ENCODE assay signal across 15 cellular contexts in the genomic region with DNA sequence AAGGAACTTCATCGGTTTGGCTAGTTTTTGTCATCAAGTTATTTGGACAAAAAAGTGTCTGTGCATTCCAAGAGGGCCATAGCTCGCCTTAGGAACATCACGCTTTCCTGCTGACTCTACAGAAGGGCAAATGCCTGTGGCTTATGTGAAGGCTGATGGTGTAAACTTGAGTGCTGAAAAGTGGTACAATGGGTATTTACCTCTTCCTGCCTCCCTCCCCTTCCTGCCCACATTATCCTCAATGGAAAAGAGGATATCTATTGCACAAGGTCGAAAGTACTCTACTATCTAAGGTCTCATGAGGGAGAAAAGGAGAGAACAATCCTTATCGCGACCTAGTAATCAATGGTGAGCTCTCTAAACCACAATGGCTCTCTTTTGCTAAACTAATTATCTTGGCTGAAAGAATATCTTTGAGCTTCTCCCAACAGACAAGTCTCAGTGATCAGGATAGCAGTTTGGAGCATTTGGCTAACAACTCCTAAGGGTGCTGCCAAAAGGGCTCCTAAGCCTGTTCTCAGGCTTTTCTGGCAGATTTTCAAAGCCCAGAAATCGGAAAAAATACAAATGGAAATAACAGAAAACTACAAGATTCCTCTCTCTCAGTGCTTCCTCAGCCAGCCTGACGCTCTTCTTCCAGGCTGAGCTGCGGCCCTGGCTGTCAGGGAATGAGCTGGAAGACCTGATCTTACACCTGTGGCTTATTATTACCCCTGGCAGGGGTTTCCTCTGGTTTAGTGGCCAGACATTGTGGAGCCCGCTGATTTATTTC. TPM values are rescaled to one million over a fixed set of nuclear protein-coding genes. Genes with fewer than 3 reads are reported as not detected.
A peak's percentile ranks its signal among the peaks of the same experiment; 100 is the strongest.
DNase-seq lines count a peak whose midpoint lies in the region; ATAC-seq and TF ChIP-seq lines count a peak whose summit lies in the region.
"Had no signal": no experiment of that assay in that cellular context is flagged by ENCODE, and none has a peak within 500 bp of the region (broad histone marks: within the 10 kb centered on the region; RNA-seq: fewer than 3 reads in every experiment).

No MANE protein-coding gene starts in this region.

- BruUV-seq in PC-9 (replicated peaks; lab: Mats Ljungman, UMichigan), result no TSS peak

- H3K18ac ChIP-seq in trophoblast cell (ENCODE audit: low read length), result no peak overlapping the region

- no peak overlapping the region for H2BK120ac ChIP-seq in trophoblast cell (ENCODE audit: insufficient read depth, low read length, poor library complexity)

- intact Hi-C loops in PC-9 (cut with micrococcal nuclease; ENCODE audit: unreplicated experiment), result no loop called here

- no peaks in the 10 kb centered on the region for H3K27me3 ChIP-seq in trophoblast cell (ENCODE audit: insufficient read depth, low read length)
- H3K27me3 ChIP-seq in PC-9 (ENCODE audit: insufficient read depth, low read depth), result no peaks in the 10 kb centered on the region
- H3K27me3 ChIP-seq: pancreas had no signal

- no peaks in the 10 kb centered on the region for H3F3A ChIP-seq in PC-9 (ENCODE audit: insufficient read depth, low read depth)

- no peak overlapping the region for H3K4me2 ChIP-seq in trophoblast cell (ENCODE audit: low read length)
- H3K4me2 ChIP-seq in PC-9, result no peak overlapping the region

- H3K9me2 ChIP-seq in PC-9 (ENCODE audit: insufficient read depth), result no peaks in the 10 kb centered on the region

- no peak overlapping the region for H4K91ac ChIP-seq in trophoblast cell (ENCODE audit: low read depth, low read length)

- POLR2A ChIA-PET in WTC11 (lab: Charles Lee) (no interaction called here), GM10248 (lab: Yijun Ruan, JAX) (no interaction called here), PC-9 (lab: Charles Lee; ENCODE audit: unreplicated experiment) (no interaction called here)

- H3K9me3 Mint-ChIP-seq in WTC11, result no peaks in the 10 kb centered on the region
- H3K9me3 Mint-ChIP-seq: stimulated activated naive CD8-positive, alpha-beta T cell treated with anti-CD3 and anti-CD28 coated beads, Interleukin-15, amount 100 ng/mL, for 72 hours had no signal

- H4K8ac ChIP-seq in trophoblast cell (ENCODE audit: low read depth, low read length), result no peak overlapping the region

- ATAC-seq in WTC11 (no peak), HG03565 (IDR thresholded peaks at IDR 0.05; ENCODE audit: unreplicated experiment) (no peak)
- ATAC-seq: pancreas; stimulated activated naive CD8-positive, alpha-beta T cell treated with anti-CD3 and anti-CD28 coated beads, Interleukin-15, amount 100 ng/mL, for 72 hours had no signal

- no peak overlapping the region for H3K4me3 Mint-ChIP-seq in WTC11
- H3K4me3 Mint-ChIP-seq: stimulated activated naive CD8-positive, alpha-beta T cell treated with anti-CD3 and anti-CD28 coated beads, Interleukin-15, amount 100 ng/mL, for 72 hours had no signal

- H3K23ac ChIP-seq in trophoblast cell (ENCODE audit: low read length), result no peak overlapping the region

- no peak overlapping the region for H3K27ac ChIP-seq in trophoblast cell (ENCODE audit: low read depth, low read length)
- no peak overlapping the region for H3K27ac ChIP-seq in PC-9
- H3K27ac ChIP-seq: C4-2B, pancreas had no signal

- H2BK12ac ChIP-seq in trophoblast cell (ENCODE audit: low read length), result no peak overlapping the region

- no peak overlapping the region for H3K4me3 ChIP-seq in trophoblast cell (ENCODE audit: low read depth, low read length)
- H3K4me3 ChIP-seq in PC-9, result no peak overlapping the region
- H3K4me3 ChIP-seq: pancreas had no signal

- H3K4ac ChIP-seq in trophoblast cell (ENCODE audit: low read depth, low read length), result no peak overlapping the region

- H4K20me1 ChIP-seq in PC-9 (ENCODE audit: insufficient read depth), result no peaks in the 10 kb centered on the region

- CTCF ChIA-PET in WTC11 (lab: Charles Lee), result no interaction called here
- CTCF ChIA-PET in GM10248 (lab: Yijun Ruan, JAX), result no interaction called here
- CTCF ChIA-PET in PC-9 (lab: Charles Lee), result no interaction called here

- no peak overlapping the region for H3K27ac Mint-ChIP-seq in WTC11
- H3K27ac Mint-ChIP-seq: stimulated activated naive CD8-positive, alpha-beta T cell treated with anti-CD3 and anti-CD28 coated beads, Interleukin-15, amount 100 ng/mL, for 72 hours had no signal

- H3K36me3 Mint-ChIP-seq in WTC11, result no peaks in the 10 kb centered on the region

- H3K9me3 ChIP-seq in trophoblast cell (ENCODE audit: insufficient read depth, low read depth, low read length), result no peaks in the 10 kb centered on the region
- no peaks in the 10 kb centered on the region for H3K9me3 ChIP-seq in PC-9 (ENCODE audit: insufficient read depth, low read depth)
- H3K9me3 ChIP-seq: pancreas had no signal

- TF ChIP-seq CTCF in WTC11 (IDR thresholded peaks at IDR 0.05), result no peak
- no peak for TF ChIP-seq CTCF in GM10248 (IDR thresholded peaks at IDR 0.05; ENCODE audit: control extremely low read depth, extremely low read depth, low read depth, missing control alignments)
- no peak for TF ChIP-seq CTCF in PC-9 (conservative IDR thresholded peaks at IDR 0.05)

- H3K36me3 ChIP-seq in trophoblast cell (ENCODE audit: control insufficient read depth in 1 of 2, insufficient read depth in 2 of 2, low read length in 2 of 2) (no peaks in the 10 kb centered on the region), PC-9 (ENCODE audit: low read depth) (no peaks in the 10 kb centered on the region)
- H3K36me3 ChIP-seq: pancreas had no signal

- H3K4me1 Mint-ChIP-seq in WTC11, result no peaks in the 10 kb centered on the region
- H3K4me1 Mint-ChIP-seq: stimulated activated naive CD8-positive, alpha-beta T cell treated with anti-CD3 and anti-CD28 coated beads, Interleukin-15, amount 100 ng/mL, for 72 hours had no signal

- no peak overlapping the region for H2AK5ac ChIP-seq in trophoblast cell (ENCODE audit: low read length)

- no peak overlapping the region for H4K12ac ChIP-seq in trophoblast cell (ENCODE audit: low read depth, low read length)

- H2AFZ ChIP-seq in trophoblast cell (ENCODE audit: insufficient read depth, low read length, poor library complexity), result no peak overlapping the region
- H2AFZ ChIP-seq in PC-9, result no peak overlapping the region

- H3K14ac ChIP-seq in trophoblast cell (ENCODE audit: low read length), result no peak overlapping the region

- no CpG with 5 or more reads among the region's 10 CpGs for WGBS in trophoblast cell (ENCODE audit: extremely low coverage, insufficient coverage, insufficient read length)

- no peak overlapping the region for H3K9ac ChIP-seq in trophoblast cell (ENCODE audit: low read length)

- H3K79me1 ChIP-seq in trophoblast cell (ENCODE audit: low read length), result no peaks in the 10 kb centered on the region

- no peak overlapping the region for H2BK5ac ChIP-seq in trophoblast cell (ENCODE audit: low read depth, low read length, poor library complexity)

- H3K4me1 ChIP-seq in trophoblast cell (ENCODE audit: control insufficient read depth in 1 of 2, insufficient read depth in 2 of 2, low read length in 2 of 2), result peaks cover 0 to 2% of the 10 kb centered on the region in 2 experiments
- H3K4me1 ChIP-seq in PC-9 (replicated peaks; ENCODE audit: insufficient read depth), result no peaks in the 10 kb centered on the region
- H3K4me1 ChIP-seq: pancreas had no signal

- peaks cover 26% of the 10 kb centered on the region for H3K27me3 Mint-ChIP-seq in WTC11 (ENCODE audit: low read depth)

- H3K79me2 ChIP-seq in trophoblast cell (ENCODE audit: control insufficient read depth, insufficient read depth, low read length, poor library complexity) (no peaks in the 10 kb centered on the region), PC-9 (ENCODE audit: low read depth) (no peaks in the 10 kb centered on the region)

- DNase-seq in EL (peak; percentile 88), RPMI7951 (ENCODE audit: low read depth) (peak; percentile 88), fibroblast of peridontal ligament (ENCODE audit: extremely low read depth) (peak; percentile 85), trophoblast cell (peak; percentile 19 to 71), WTC11 (ENCODE audit: low spot score) (no peak), GM10248 (ENCODE audit: extremely low spot score) (no peak), PC-9 (no peak)
- DNase-seq: effector memory CD4-positive, alpha-beta T cell; NCI-H345; pancreas; SHP77 treated with DMSO at 0.1 percent for 48 hours; stimulated activated naive CD8-positive, alpha-beta T cell treated with anti-CD3 and anti-CD28 coated beads, Interleukin-15, amount 100 ng/mL, for 72 hours had no signal

TF ChIP-seq in WTC11, 78 proteins besides CTCF, POLR2A, EP300 and RAD21 (continues in another document):
- no peak for TF ChIP-seq ZBTB21 (CRISPR knock-in tag; IDR thresholded peaks at IDR 0.05; ENCODE audit: borderline replicate concordance)
- TF ChIP-seq ZNF423 (CRISPR knock-in tag; IDR thresholded peaks at IDR 0.05), result no peak
- no peak for TF ChIP-seq ZNF232 (CRISPR knock-in tag; IDR thresholded peaks at IDR 0.05)
- TF ChIP-seq EMX1 (CRISPR knock-in tag; IDR thresholded peaks at IDR 0.05), result no peak
- TF ChIP-seq GTF2I (CRISPR knock-in tag; conservative IDR thresholded peaks at IDR 0.05), result no peak
- TF ChIP-seq TCF7 (CRISPR knock-in tag; IDR thresholded peaks at IDR 0.05; ENCODE audit: low read depth), result no peak
- TF ChIP-seq NR1H2 (CRISPR knock-in tag; IDR thresholded peaks at IDR 0.05), result no peak
- no peak for TF ChIP-seq ZMAT4 (CRISPR knock-in tag; IDR thresholded peaks at IDR 0.05)
- TF ChIP-seq NFATC4 (CRISPR knock-in tag; IDR thresholded peaks at IDR 0.05), result no peak
- TF ChIP-seq FOXJ3 (CRISPR knock-in tag; IDR thresholded peaks at IDR 0.05; ENCODE audit: borderline replicate concordance), result no peak
- TF ChIP-seq NR3C1 (CRISPR knock-in tag; conservative IDR thresholded peaks at IDR 0.05; ENCODE audit: low read depth), result no peak
- TF ChIP-seq NFYB (CRISPR knock-in tag; conservative IDR thresholded peaks at IDR 0.05; ENCODE audit: low read depth), result no peak
- TF ChIP-seq, protein P1, sequence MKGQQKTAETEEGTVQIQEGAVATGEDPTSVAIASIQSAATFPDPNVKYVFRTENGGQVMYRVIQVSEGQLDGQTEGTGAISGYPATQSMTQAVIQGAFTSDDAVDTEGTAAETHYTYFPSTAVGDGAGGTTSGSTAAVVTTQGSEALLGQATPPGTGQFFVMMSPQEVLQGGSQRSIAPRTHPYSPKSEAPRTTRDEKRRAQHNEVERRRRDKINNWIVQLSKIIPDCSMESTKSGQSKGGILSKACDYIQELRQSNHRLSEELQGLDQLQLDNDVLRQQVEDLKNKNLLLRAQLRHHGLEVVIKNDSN (CRISPR knock-in tag; IDR thresholded peaks at IDR 0.05), result no peak

RNA-seq across cellular contexts. Expression of gene ENPP1, which starts 42.6 kb away (rescaled TPM):
- total RNA-seq in RPMI7951 (2014; rRNA removed; shearing (Covaris generic)), result 30.0 and 34.0 TPM in 2 replicates
- polyA plus RNA-seq in trophoblast cell (2013), result 8.5 and 9.0 TPM in 2 replicates
- 29.7 to 34.9 TPM (median 30.8 TPM) in 3 replicates for total RNA-seq in WTC11 (2021)
- 3.0 and 4.1 TPM in 2 replicates for total RNA-seq in PC-9 (2021)

RNA-seq across cellular contexts. Expression of gene CTAGE9, which starts 54.5 kb away (rescaled TPM):
- not detected in 2 replicates for total RNA-seq in RPMI7951 (2014; rRNA removed; shearing (Covaris generic))
- not detected in 2 replicates for polyA plus RNA-seq in trophoblast cell (2013)
- total RNA-seq in WTC11 (2021) (0.09 TPM in 1 of 3 replicates, not detected in the others), PC-9 (2021) (not detected in 2 replicates)
- total RNA-seq: lung microvascular endothelial cell, pancreas had no signal
- polyA plus RNA-seq: pancreas had no signal

Comparison
In these comparisons a context has a peak if more than half of its experiments do, and no peak if none do; other contexts are left out.
1. DNase-seq: peak in EL (single experiment), RPMI7951 (single experiment), fibroblast of peridontal ligament (single experiment) and trophoblast cell (2 of 2); none in WTC11 (single experiment), GM10248 (single experiment) and PC-9 (0 of 2).